Comparison of ENCODE assay signal across 1 cellular context in genomic region chr6:114315841-114316595, GRCh38.
TF ChIP-seq lines count a peak whose summit lies in the region.

No MANE protein-coding gene starts in this region.

TF ChIP-seq in GM23338, 12 proteins besides CTCF, POLR2A, EP300 and RAD21 (continued from another document):
- TF ChIP-seq ZNF462 (CRISPR knock-in tag; IDR thresholded peaks at IDR 0.05) = no peak
- no peak for TF ChIP-seq ETS1 (IDR thresholded peaks at IDR 0.05)
